In genomic region chr15:98770984-98771383, GRCh38 we compare ENCODE assay signal across 18 cellular contexts.
A peak's percentile ranks its signal among the peaks of the same experiment; 100 is the strongest.
DNase-seq lines count a peak whose midpoint lies in the region; ATAC-seq, FAIRE-seq and TF ChIP-seq lines count a peak whose summit lies in the region.
"Had no signal": no experiment of that assay in that cellular context is flagged by ENCODE, and none has a peak within 500 bp of the region (broad histone marks: within the 10 kb centered on the region; RNA-seq: fewer than 3 reads in every experiment).

No MANE protein-coding gene starts in this region.

- H3K9ac ChIP-seq in OCI-LY3 (ENCODE audit: low read length): no peak overlapping the region

- no peak for TF ChIP-seq POLR2A in stomach (IDR thresholded peaks at IDR 0.05)

- H3K4me3 ChIP-seq in GM23338: no peak overlapping the region
- no peak overlapping the region for H3K4me3 ChIP-seq in OCI-LY3 (ENCODE audit: low read length)
- H3K4me3 ChIP-seq in stomach: no peak overlapping the region
- H3K4me3 ChIP-seq in pancreas: no peak overlapping the region
- H3K4me3 ChIP-seq: SJCRH30 had no signal

- H3K4me1 ChIP-seq in GM23338 (ENCODE audit: insufficient read depth) (peaks cover 87% of the 10 kb centered on the region), OCI-LY3 (ENCODE audit: low read length) (peaks cover 18% of the 10 kb centered on the region), stomach (peaks cover 22 to 64% (median 49%) of the 10 kb centered on the region in 4 donors), pancreas (peaks cover 33 to 49% (median 36%) of the 10 kb centered on the region in 3 donors)
- H3K4me1 ChIP-seq: SJCRH30 had no signal

- H4K20me1 ChIP-seq in GM23338 (replicated peaks; ENCODE audit: insufficient read depth) (peaks cover 43% of the 10 kb centered on the region), OCI-LY3 (ENCODE audit: insufficient read depth, low read length) (peaks cover 24% of the 10 kb centered on the region; the same call in 1 of the 2 replicates)

- H3K79me2 ChIP-seq in GM23338 (replicated peaks; ENCODE audit: insufficient read depth): peaks cover 100% of the 10 kb centered on the region
- H3K79me2 ChIP-seq in OCI-LY3 (ENCODE audit: low read length): peaks cover 6% of the 10 kb centered on the region; the same call in 1 of the 2 replicates

- H3F3A ChIP-seq in GM23338 (replicated peaks; ENCODE audit: low read depth): no peaks in the 10 kb centered on the region

- H3K36me3 Mint-ChIP-seq in GM23338 (ENCODE audit: low read depth): no peaks in the 10 kb centered on the region
- H3K36me3 Mint-ChIP-seq: CD8-positive, alpha-beta memory T cell had no signal

- H3K4me2 ChIP-seq in GM23338 (peak overlapping the region; percentile 58), OCI-LY3 (ENCODE audit: low read length) (peak overlapping the region; percentile 36)

- H3K27me3 Mint-ChIP-seq in GM23338 (ENCODE audit: insufficient read depth, low read depth, poor library complexity): peaks cover 6% of the 10 kb centered on the region

- H3K36me3 ChIP-seq in GM23338 (ENCODE audit: insufficient read depth): no peaks in the 10 kb centered on the region
- H3K36me3 ChIP-seq in OCI-LY3 (replicated peaks; ENCODE audit: low read depth, low read length): no peaks in the 10 kb centered on the region
- no peaks in the 10 kb centered on the region for H3K36me3 ChIP-seq in stomach
- H3K36me3 ChIP-seq in pancreas: no peaks in the 10 kb centered on the region
- H3K36me3 ChIP-seq: BE2C, SJCRH30 had no signal

- WGBS in stomach, 5 donors: 37 to 50% (median 45%) methylated on average over 3 of the region's 3 CpGs
- 47 to 62% methylated on average over 3 of the region's 3 CpGs for WGBS in pancreas, 2 donors

- no peak for FAIRE-seq in pancreas (lab: Jason Lieb, UNC)
- FAIRE-seq: GM12892, H54 had no signal

- ATAC-seq in GM23338: no peak
- peak; percentile 13 for ATAC-seq in left colon
- no peak for ATAC-seq in pancreas

- no peak for TF ChIP-seq CTCF in GM23338 (conservative IDR thresholded peaks at IDR 0.05; ENCODE audit: low read depth in 2 of 2)
- no peak for TF ChIP-seq CTCF in OCI-LY3 (IDR thresholded peaks at IDR 0.05; ENCODE audit: low read depth, low read length)
- TF ChIP-seq CTCF in stomach (IDR thresholded peaks at IDR 0.05): no peak
- TF ChIP-seq CTCF in pancreas (IDR thresholded peaks at IDR 0.05): no peak

- H3K27me3 ChIP-seq in GM23338 (ENCODE audit: insufficient read depth) (no peaks in the 10 kb centered on the region), OCI-LY3 (ENCODE audit: low read depth, low read length) (peaks cover 16% of the 10 kb centered on the region), stomach (no peaks in the 10 kb centered on the region), pancreas (no peaks in the 10 kb centered on the region)
- H3K27me3 ChIP-seq: BE2C, SJCRH30 had no signal

- H3K4me1 Mint-ChIP-seq in GM23338: peaks cover 83% of the 10 kb centered on the region

- H3K9me3 Mint-ChIP-seq in GM23338: no peaks in the 10 kb centered on the region
- H3K9me3 Mint-ChIP-seq: CD8-positive, alpha-beta memory T cell had no signal

- DNase-seq in GM23338 (ENCODE audit: low spot score): no peak
- no peak for DNase-seq in left colon
- no peak for DNase-seq in stomach
- no peak for DNase-seq in pancreas
- DNase-seq in KG1 (lab: John Stamatoyannopoulos, UW): no peak
- DNase-seq in SIG-M5 treated with dmso at 0.1 percent for 504 hours (lab: John Stamatoyannopoulos, UW; ENCODE audit: unreplicated experiment): no peak
- DNase-seq: BE2C; CD8-positive, alpha-beta memory T cell; GF-D8; NCI-H1417; NCI-H187 treated with DMSO at 0.1 percent for 48 hours; NK-92 treated with Interleukin-12 subunit alpha and Interleukin-12 subunit beta, amount 100 ng/mL, for 24 hours; RPMI8226; SJCRH30 had no signal

- no peak overlapping the region for H3K4me3 Mint-ChIP-seq in GM23338
- H3K4me3 Mint-ChIP-seq: CD8-positive, alpha-beta memory T cell; IgD-negative memory B cell had no signal

- intact Hi-C loops in left colon (cut with DNase I, micrococcal nuclease) (loop anchor here in 1 of 2 donors (10.0 kb wide), 3 partner anchors 116 to 246 kb away; no protein-coding TSS in a partner anchor), stomach (cut with DNase I; ENCODE audit: low total_unique reads) (loop anchor here (10.0 kb wide), 1 partner anchor 116 kb away; no protein-coding TSS in a partner anchor), pancreas (cut with DNase I) (loop anchor here in 2 of 3 donors (10.0 kb wide), 2 partner anchors 106 to 284 kb away; no protein-coding TSS in a partner anchor)

- no peak overlapping the region for H3K27ac Mint-ChIP-seq in GM23338
- H3K27ac Mint-ChIP-seq: CD8-positive, alpha-beta memory T cell; IgD-negative memory B cell had no signal

- no peak for TF ChIP-seq EP300 in stomach (IDR thresholded peaks at IDR 0.05)

- no peaks in the 10 kb centered on the region for H3K9me2 ChIP-seq in GM23338 (ENCODE audit: insufficient read depth)

- no peak overlapping the region for H2AFZ ChIP-seq in GM23338
- no peak overlapping the region for H2AFZ ChIP-seq in OCI-LY3 (ENCODE audit: low read depth, low read length)

- no peak overlapping the region for H3K27ac ChIP-seq in GM23338 (ENCODE audit: low read depth)
- no peak overlapping the region for H3K27ac ChIP-seq in OCI-LY3 (ENCODE audit: low read length)
- peak overlapping the region; percentile 46 to 81 (median 52) for H3K27ac ChIP-seq in stomach
- no peak overlapping the region for H3K27ac ChIP-seq in pancreas
- H3K27ac ChIP-seq: SJCRH30 had no signal

- H3K9me3 ChIP-seq in OCI-LY3 (ENCODE audit: insufficient read depth, low read length) (no peaks in the 10 kb centered on the region), stomach (no peaks in the 10 kb centered on the region), pancreas (no peaks in the 10 kb centered on the region)
- H3K9me3 ChIP-seq: SJCRH30 had no signal

TF ChIP-seq in GM23338, 12 proteins besides CTCF, POLR2A, EP300 and RAD21:
- no peak for TF ChIP-seq NANOG (IDR thresholded peaks at IDR 0.05; ENCODE audit: borderline replicate concordance)
- no peak for TF ChIP-seq STAT1 (IDR thresholded peaks at IDR 0.05; ENCODE audit: unreplicated experiment)
- TF ChIP-seq EZH2phosphoT487 (IDR thresholded peaks at IDR 0.05; ENCODE audit: unreplicated experiment): no peak
TF ChIP-seq in GM23338: peak in this region for 0.

Comparison
In these comparisons a context has a peak if more than half of its experiments do, and no peak if none do; other contexts are left out.
1. H3K27ac ChIP-seq: peak in stomach (5 of 5); none in GM23338 (single experiment), OCI-LY3 (single experiment) and pancreas (0 of 4).